8 cellular contexts compared by ENCODE assay signal in the genomic region with DNA sequence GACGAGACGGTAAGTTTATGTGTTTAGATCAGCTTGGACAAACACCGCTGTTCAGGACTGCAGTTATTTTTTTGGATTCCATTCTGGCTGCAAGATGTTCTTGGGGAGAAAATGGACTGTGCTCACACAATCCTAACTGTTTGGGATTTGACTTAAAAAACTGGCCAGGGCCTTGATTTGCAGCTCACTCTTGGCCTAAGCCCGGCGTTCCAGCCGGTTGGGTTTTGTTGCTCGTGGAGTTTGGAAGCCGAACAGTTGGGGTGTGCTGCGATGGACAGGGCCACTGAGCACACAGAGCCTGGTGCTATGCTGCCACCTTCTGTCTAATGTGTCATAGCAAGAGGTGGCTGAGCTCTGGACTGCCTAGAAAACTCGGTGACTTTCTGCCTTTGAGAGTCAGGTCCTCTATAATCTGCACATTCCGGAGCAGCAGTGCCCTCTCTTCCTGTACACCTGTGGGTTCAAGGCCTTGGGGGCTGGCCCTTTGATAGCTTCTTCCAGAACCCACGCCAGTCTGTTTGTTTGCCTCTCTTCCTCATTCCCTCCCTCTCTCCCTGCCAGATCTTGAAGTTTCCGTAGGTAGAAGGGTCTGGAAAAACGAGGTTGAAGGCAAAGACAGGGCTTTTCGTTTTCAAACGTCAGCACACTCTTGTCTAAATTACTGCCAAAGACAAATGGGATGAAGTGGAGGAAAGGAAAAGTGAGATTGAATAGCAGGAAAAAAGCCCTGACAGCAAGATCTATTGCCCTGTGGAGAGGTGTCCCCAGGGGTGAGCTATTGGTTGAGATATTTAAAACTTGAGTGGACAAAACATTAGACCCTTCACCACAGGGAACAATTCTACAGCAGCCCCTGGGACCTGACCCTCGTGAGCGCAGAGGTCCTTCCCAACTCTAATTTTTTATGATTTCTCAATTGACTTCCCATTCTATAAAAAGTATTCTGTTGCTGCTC.
DNase-seq lines count a peak whose midpoint lies in the region; ATAC-seq, FAIRE-seq and TF ChIP-seq lines count a peak whose summit lies in the region.

No MANE protein-coding gene starts in this region.

- H3K4me1 Mint-ChIP-seq in activated CD4-positive, alpha-beta T cell treated with anti-CD3 and anti-CD28 coated beads for 36 hours: peaks cover 19% of the 10 kb centered on the region

- 21% methylated on average over 17 of the region's 18 CpGs for WGBS in A549 (ENCODE audit: missing lambda C conversion rate)
- WGBS in liver: 23% methylated on average over 18 of the region's 18 CpGs

- no peaks in the 10 kb centered on the region for H3K27me3 ChIP-seq in liver (ENCODE audit: control insufficient read depth in 4 of 4, insufficient read depth in 4 of 4, low read length in 3 of 4)

- POLR2A ChIA-PET in A549 (lab: Yijun Ruan, JAX): interaction anchor here (0.6 kb wide), 1 partner anchor 370 kb away, joined by 3 read pairs; no protein-coding TSS in a partner anchor
- POLR2A ChIA-PET in activated CD4-positive, alpha-beta T cell treated with anti-CD3 and anti-CD28 coated beads for 36 hours (lab: Charles Lee): no interaction called here

- no peaks in the 10 kb centered on the region for H3K36me3 Mint-ChIP-seq in activated CD4-positive, alpha-beta T cell treated with anti-CD3 and anti-CD28 coated beads for 36 hours (ENCODE audit: low read depth)

- peaks cover 5% of the 10 kb centered on the region for H3K27me3 Mint-ChIP-seq in activated CD4-positive, alpha-beta T cell treated with anti-CD3 and anti-CD28 coated beads for 36 hours

- no peaks in the 10 kb centered on the region for H3K9me3 Mint-ChIP-seq in activated CD4-positive, alpha-beta T cell treated with anti-CD3 and anti-CD28 coated beads for 36 hours (ENCODE audit: low read depth)

- TF ChIP-seq EP300 in A549 (IDR thresholded peaks at IDR 0.05): no peak

- DNase-seq in A549 (ENCODE audit: low read depth in 1 of 2, low spot score in 1 of 2): peak; percentile 79 to 84
- peak; percentile 7 for DNase-seq in NCI-H226
- DNase-seq in activated CD4-positive, alpha-beta T cell treated with anti-CD3 and anti-CD28 coated beads for 36 hours: peak; percentile 71
- peak; percentile 93 for DNase-seq in coronary artery (ENCODE audit: low spot score)
- peak; percentile 15 to 39 for DNase-seq in stimulated activated CD4-positive, alpha-beta T cell treated with anti-CD3 and anti-CD28 coated beads, Interleukin-4, amount 100 ng/mL, for 48 hours (ENCODE audit: low read depth in 2 of 2)

- CTCF ChIA-PET in A549 (lab: Yijun Ruan, JAX): interaction anchor here (0.6 to 4.5 kb wide), 86 partner anchors 9 to 931 kb away, joined by 3 to 69 read pairs (median 3); no protein-coding TSS in a partner anchor
- CTCF ChIA-PET in activated CD4-positive, alpha-beta T cell treated with anti-CD3 and anti-CD28 coated beads for 36 hours (lab: Charles Lee): interaction anchor here (0.5 to 2.4 kb wide), 15 partner anchors 9 to 914 kb away, joined by 3 to 10 read pairs (median 3); no protein-coding TSS in a partner anchor

- no peak overlapping the region for H3K4me3 Mint-ChIP-seq in activated CD4-positive, alpha-beta T cell treated with anti-CD3 and anti-CD28 coated beads for 36 hours

- ATAC-seq in A549 (peak; percentile 99 to 100), GM18502 (IDR thresholded peaks at IDR 0.05; ENCODE audit: poor library complexity, unreplicated experiment) (peak; percentile 90), HG03045 (IDR thresholded peaks at IDR 0.05; ENCODE audit: unreplicated experiment) (peak; percentile 69)
- ATAC-seq in activated CD4-positive, alpha-beta T cell treated with anti-CD3 and anti-CD28 coated beads for 36 hours: peak; percentile 96

- no peak for TF ChIP-seq POLR2A in A549 (IDR thresholded peaks at IDR 0.05; ENCODE audit: low read length)

- peak; percentile 46 for FAIRE-seq in A549 (lab: Jason Lieb, UNC)

- H3K4me3 ChIP-seq in A549: no peak overlapping the region
- peak overlapping the region; percentile 47 for H3K4me3 ChIP-seq in coronary artery
- H3K4me3 ChIP-seq in liver (ENCODE audit: low read depth in 1 of 3, low read length in 3 of 3): no peak overlapping the region

- peak; percentile 98 to 99 for TF ChIP-seq RAD21 in A549 (conservative IDR thresholded peaks at IDR 0.05 in 1 of 2, IDR thresholded peaks at IDR 0.05 in 1 of 2)
- peak; percentile 99 to 100 for TF ChIP-seq RAD21 in liver (IDR thresholded peaks at IDR 0.05)

- intact Hi-C loops in activated CD4-positive, alpha-beta T cell treated with anti-CD3 and anti-CD28 coated beads for 36 hours (cut with DNase I, micrococcal nuclease): loop anchor here (1.0 to 10.0 kb wide), 8 partner anchors 168 to 910 kb away; no protein-coding TSS in a partner anchor

- TF ChIP-seq CTCF in A549 (IDR thresholded peaks at IDR 0.05) (peak; percentile 89), coronary artery (IDR thresholded peaks at IDR 0.05) (peak; percentile 72), liver (IDR thresholded peaks at IDR 0.05; ENCODE audit: low read depth, low read length, missing input control) (peak; percentile 84)

- H3K4me1 ChIP-seq in A549 (peaks cover 17% of the 10 kb centered on the region; the same call in 2 of the 3 replicates), liver (ENCODE audit: control insufficient read depth in 4 of 4, insufficient read depth in 4 of 4, low read length in 3 of 4) (peaks cover 0 to 9% (median 5%) of the 10 kb centered on the region in 4 donors)

- no peak overlapping the region for H3K27ac Mint-ChIP-seq in activated CD4-positive, alpha-beta T cell treated with anti-CD3 and anti-CD28 coated beads for 36 hours

- H3K9me3 ChIP-seq in A549: no peaks in the 10 kb centered on the region
- H3K9me3 ChIP-seq in liver (ENCODE audit: control insufficient read depth in 4 of 4, low read length in 3 of 4): no peaks in the 10 kb centered on the region

- H3K4me2 ChIP-seq in A549: peak overlapping the region; percentile 58

- H3K27ac ChIP-seq in A549: peak overlapping the region in 1 of 2 experiments; percentile 39; a peak in 3 of 6 replicates
- peak overlapping the region; percentile 17 to 83 for H3K27ac ChIP-seq in coronary artery
- H3K27ac ChIP-seq in liver (ENCODE audit: low read depth in 1 of 2, low read length in 2 of 2): peak overlapping the region in 1 of 2 donors; percentile 17

- peak overlapping the region in 1 of 2 donors; percentile 7 for H3K9ac ChIP-seq in liver (ENCODE audit: low read depth in 1 of 2, low read length in 2 of 2)

- no peaks in the 10 kb centered on the region for H3K36me3 ChIP-seq in liver (ENCODE audit: control insufficient read depth in 4 of 4, insufficient read depth in 3 of 4, low read depth in 1 of 4, low read length in 3 of 4)

TF ChIP-seq in A549, 52 proteins besides CTCF, POLR2A, EP300 and RAD21 (continues in another document):
- TF ChIP-seq CBX8 (IDR thresholded peaks at IDR 0.05) (no peak), HOXB5 (CRISPR knock-in tag; IDR thresholded peaks at IDR 0.05) (no peak), MAZ (IDR thresholded peaks at IDR 0.05; ENCODE audit: borderline replicate concordance, low read depth, low read length) (no peak), HEYL (CRISPR knock-in tag; IDR thresholded peaks at IDR 0.05) (no peak), RCOR1 (IDR thresholded peaks at IDR 0.05; ENCODE audit: low read depth, low read length) (no peak), SMC3 (IDR thresholded peaks at IDR 0.05) (peak; percentile 96), RARB (CRISPR knock-in tag; IDR thresholded peaks at IDR 0.05) (no peak)
- TF ChIP-seq, protein P1, sequence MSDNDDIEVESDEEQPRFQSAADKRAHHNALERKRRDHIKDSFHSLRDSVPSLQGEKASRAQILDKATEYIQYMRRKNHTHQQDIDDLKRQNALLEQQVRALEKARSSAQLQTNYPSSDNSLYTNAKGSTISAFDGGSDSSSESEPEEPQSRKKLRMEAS (IDR thresholded peaks at IDR 0.05): peak; percentile 43; the same call in 1 of the 2 replicates

TF ChIP-seq in liver, 16 proteins besides CTCF, POLR2A, EP300 and RAD21:
- TF ChIP-seq EGR1 (IDR thresholded peaks at IDR 0.05; ENCODE audit: low read depth in 2 of 2) (no peak), NR2F2 (IDR thresholded peaks at IDR 0.05) (peak; percentile 50), JUND (IDR thresholded peaks at IDR 0.05) (peak in 1 of 2 donors; percentile 10), HNF4A (conservative IDR thresholded peaks at IDR 0.05) (peak in 1 of 2 donors; percentile 21), YY1 (IDR thresholded peaks at IDR 0.05) (peak; percentile 24), RXRA (IDR thresholded peaks at IDR 0.05) (peak; percentile 20 to 21), GABPA (IDR thresholded peaks at IDR 0.05 in 1 of 2, conservative IDR thresholded peaks at IDR 0.05 in 1 of 2) (no peak)
- TF ChIP-seq, protein P1 (IDR thresholded peaks at IDR 0.05): no peak
- TF ChIP-seq, protein P2, sequence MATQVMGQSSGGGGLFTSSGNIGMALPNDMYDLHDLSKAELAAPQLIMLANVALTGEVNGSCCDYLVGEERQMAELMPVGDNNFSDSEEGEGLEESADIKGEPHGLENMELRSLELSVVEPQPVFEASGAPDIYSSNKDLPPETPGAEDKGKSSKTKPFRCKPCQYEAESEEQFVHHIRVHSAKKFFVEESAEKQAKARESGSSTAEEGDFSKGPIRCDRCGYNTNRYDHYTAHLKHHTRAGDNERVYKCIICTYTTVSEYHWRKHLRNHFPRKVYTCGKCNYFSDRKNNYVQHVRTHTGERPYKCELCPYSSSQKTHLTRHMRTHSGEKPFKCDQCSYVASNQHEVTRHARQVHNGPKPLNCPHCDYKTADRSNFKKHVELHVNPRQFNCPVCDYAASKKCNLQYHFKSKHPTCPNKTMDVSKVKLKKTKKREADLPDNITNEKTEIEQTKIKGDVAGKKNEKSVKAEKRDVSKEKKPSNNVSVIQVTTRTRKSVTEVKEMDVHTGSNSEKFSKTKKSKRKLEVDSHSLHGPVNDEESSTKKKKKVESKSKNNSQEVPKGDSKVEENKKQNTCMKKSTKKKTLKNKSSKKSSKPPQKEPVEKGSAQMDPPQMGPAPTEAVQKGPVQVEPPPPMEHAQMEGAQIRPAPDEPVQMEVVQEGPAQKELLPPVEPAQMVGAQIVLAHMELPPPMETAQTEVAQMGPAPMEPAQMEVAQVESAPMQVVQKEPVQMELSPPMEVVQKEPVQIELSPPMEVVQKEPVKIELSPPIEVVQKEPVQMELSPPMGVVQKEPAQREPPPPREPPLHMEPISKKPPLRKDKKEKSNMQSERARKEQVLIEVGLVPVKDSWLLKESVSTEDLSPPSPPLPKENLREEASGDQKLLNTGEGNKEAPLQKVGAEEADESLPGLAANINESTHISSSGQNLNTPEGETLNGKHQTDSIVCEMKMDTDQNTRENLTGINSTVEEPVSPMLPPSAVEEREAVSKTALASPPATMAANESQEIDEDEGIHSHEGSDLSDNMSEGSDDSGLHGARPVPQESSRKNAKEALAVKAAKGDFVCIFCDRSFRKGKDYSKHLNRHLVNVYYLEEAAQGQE (IDR thresholded peaks at IDR 0.05): peak; percentile 38
TF ChIP-seq in liver: peak in this region for 6.

Comparison
In these comparisons a context has a peak if more than half of its experiments do, and no peak if none do; other contexts are left out.
1. DNase-seq: peak in every context shown above with its lines; median percentile 93 in coronary artery; 82 in A549; 71 in activated CD4-positive, alpha-beta T cell treated with anti-CD3 and anti-CD28 coated beads for 36 hours; 27 in stimulated activated CD4-positive, alpha-beta T cell treated with anti-CD3 and anti-CD28 coated beads, Interleukin-4, amount 100 ng/mL, for 48 hours; 7 in NCI-H226.